18 cellular contexts compared by ENCODE assay signal in genomic region chr1:56132520-56132919, GRCh38.
DNase-seq lines count a peak whose midpoint lies in the region; ATAC-seq and TF ChIP-seq lines count a peak whose summit lies in the region.
"Had no signal": no experiment of that assay in that cellular context is flagged by ENCODE, and none has a peak within 500 bp of the region (broad histone marks: within the 10 kb centered on the region; RNA-seq: fewer than 3 reads in every experiment).

No MANE protein-coding gene starts in this region.

- TF ChIP-seq POLR2A in erythroblast (IDR thresholded peaks at IDR 0.05; ENCODE audit: low read length): no peak
- TF ChIP-seq POLR2A in esophagus squamous epithelium (IDR thresholded peaks at IDR 0.05): no peak

- peak; percentile 85 for ATAC-seq in left colon
- ATAC-seq: A549 had no signal

- intact Hi-C loops in left colon (cut with DNase I, micrococcal nuclease) (no loop called here), esophagus squamous epithelium (cut with DNase I) (no loop called here)

- no peak for TF ChIP-seq CTCF in GM12865 (IDR thresholded peaks at IDR 0.05; ENCODE audit: insufficient read depth, low read depth, low read length, missing control alignments)
- no peak for TF ChIP-seq CTCF in esophagus squamous epithelium (IDR thresholded peaks at IDR 0.05)

- no peaks in the 10 kb centered on the region for H3K9me3 ChIP-seq in esophagus squamous epithelium
- H3K9me3 ChIP-seq: A549 had no signal

- peak overlapping the region; percentile 18 for H3K4me3 ChIP-seq in GM12865 (ENCODE audit: low read depth, low read length)
- H3K4me3 ChIP-seq in esophagus squamous epithelium: no peak overlapping the region
- H3K4me3 ChIP-seq: A549 had no signal

- H3K27ac ChIP-seq in esophagus squamous epithelium: no peak overlapping the region
- H3K27ac ChIP-seq: A549 had no signal

- in situ Hi-C loops in SK-MEL-5 (cut with HindIII; ENCODE audit: low pct_unique_long_range_greater_than_20kb, low sequenced_read_pairs): no loop called here

- no peaks in the 10 kb centered on the region for H3K36me3 ChIP-seq in esophagus squamous epithelium

- DNase-seq in GM12865 (ENCODE audit: low read depth) (peak; percentile 22), SK-MEL-5 (ENCODE audit: low read depth, low spot score) (peak; percentile 70), erythroblast (lab: John Stamatoyannopoulos, UW) (peak; percentile 36 to 58), left colon (no peak), globus pallidus (ENCODE audit: low spot score) (no peak), cerebellar cortex (ENCODE audit: low spot score) (no peak), NCI-H510A treated with DMSO at 0.1 percent for 48 hours (lab: John Stamatoyannopoulos, UW) (no peak), esophagus squamous epithelium (lab: John Stamatoyannopoulos, UW) (no peak)
- DNase-seq: Calu3; CD4-positive, alpha-beta T cell; DMS53; EL; KG1; MV-4-11; NCI-H1694 treated with DMSO at 0.1 percent for 48 hours; NCI-H748 treated with DMSO at 0.1 percent for 48 hours; NK-92 treated with Interleukin-12 subunit alpha and Interleukin-12 subunit beta, amount 100 ng/mL, for 24 hours had no signal

- H3K27me3 ChIP-seq in esophagus squamous epithelium: peaks cover 0 to 9% (median 0%) of the 10 kb centered on the region in 4 donors

- H3K4me1 ChIP-seq in esophagus squamous epithelium: peaks cover 0 to 7% (median 0%) of the 10 kb centered on the region in 3 donors
- H3K4me1 ChIP-seq: A549 had no signal

- WGBS in esophagus squamous epithelium, 2 donors: 30 to 33% methylated on average over 3 to 4 of the region's 4 CpGs

Comparison
In these comparisons a context has a peak if more than half of its experiments do, and no peak if none do; other contexts are left out.
1. DNase-seq: peak in GM12865 (single experiment), SK-MEL-5 (single experiment) and erythroblast (2 of 2); none in left colon (0 of 2), globus pallidus (single experiment), cerebellar cortex (single experiment), NCI-H510A treated with DMSO at 0.1 percent for 48 hours (single experiment) and esophagus squamous epithelium (single experiment).